ENCODE assay signal across 22 cellular contexts in genomic region chr11:133833101-133833898, GRCh38. TPM values are rescaled to one million over a fixed set of nuclear protein-coding genes. Genes with fewer than 3 reads are reported as not detected.
A peak's percentile ranks its signal among the peaks of the same experiment; 100 is the strongest.
DNase-seq lines count a peak whose midpoint lies in the region; TF ChIP-seq lines count a peak whose summit lies in the region.
"Had no signal": no experiment of that assay in that cellular context is flagged by ENCODE, and none has a peak within 500 bp of the region (broad histone marks: within the 10 kb centered on the region; RNA-seq: fewer than 3 reads in every experiment).

No MANE protein-coding gene starts in this region.

- H3K27me3 Mint-ChIP-seq in Calu3 (ENCODE audit: unreplicated experiment), result peaks cover 2% of the 10 kb centered on the region

- peaks cover 9% of the 10 kb centered on the region for H3K36me3 Mint-ChIP-seq in Calu3 (ENCODE audit: insufficient read depth, unreplicated experiment)
- H3K36me3 Mint-ChIP-seq: immature natural killer cell had no signal

- BruUV-seq in Calu3 (replicated peaks; lab: Mats Ljungman, UMichigan), result no TSS peak
- no TSS peak for BruUV-seq in OCI-LY7 (replicated peaks; lab: Mats Ljungman, UMichigan)

- H3K9me3 ChIP-seq in osteoblast (ENCODE audit: low read depth, low read length) (no peaks in the 10 kb centered on the region), OCI-LY7 (ENCODE audit: low read length) (no peaks in the 10 kb centered on the region)

- no peak overlapping the region for H3K4me3 ChIP-seq in osteoblast (ENCODE audit: insufficient read depth, low read length)
- H3K4me3 ChIP-seq in OCI-LY7 (ENCODE audit: low read depth, low read length, poor library complexity, severe bottlenecking), result no peak overlapping the region

- no peaks in the 10 kb centered on the region for H3K27me3 ChIP-seq in osteoblast (ENCODE audit: insufficient read depth, low read length)

- CTCF ChIA-PET in Calu3 (lab: Charles Lee), result no interaction called here
- CTCF ChIA-PET in OCI-LY7 (lab: Charles Lee; ENCODE audit: unreplicated experiment), result no interaction called here

- H3K4me2 ChIP-seq in osteoblast (ENCODE audit: insufficient read depth, low read length) (no peak overlapping the region), OCI-LY7 (ENCODE audit: low read length) (no peak overlapping the region)

- POLR2A ChIA-PET in OCI-LY7 (lab: Charles Lee), result no interaction called here

- H2AFZ ChIP-seq in osteoblast (ENCODE audit: low read length) (no peak overlapping the region), OCI-LY7 (ENCODE audit: low read length) (no peak overlapping the region)

- H3K36me3 ChIP-seq in osteoblast (ENCODE audit: insufficient read depth, low read length), result no peaks in the 10 kb centered on the region
- no peaks in the 10 kb centered on the region for H3K36me3 ChIP-seq in OCI-LY7 (ENCODE audit: insufficient read depth, low read length)
- H3K36me3 ChIP-seq: esophagus muscularis mucosa had no signal

- peak; percentile 9 for DNase-seq in NCI-H82 (lab: John Stamatoyannopoulos, UW)
- DNase-seq in NCI-H82 treated with DMSO at 0.1 percent for 48 hours (lab: John Stamatoyannopoulos, UW; ENCODE audit: unreplicated experiment), result no peak
- DNase-seq in Calu3, result no peak
- DNase-seq in NCI-H526 treated with DMSO at 0.1 percent for 48 hours (lab: John Stamatoyannopoulos, UW), result peak; percentile 37
- DNase-seq in osteoblast (ENCODE audit: insufficient read length, low spot score, missing footprints), result peak; percentile 71
- no peak for DNase-seq in dermis blood vessel endothelial cell
- DNase-seq in activated CD8-positive, alpha-beta memory T cell treated with anti-CD3 and anti-CD28 coated beads, Interleukin-2, amount 50 U/mL, for 4 hours, result no peak
- no peak for DNase-seq in OCI-LY7 (ENCODE audit: low spot score)
- DNase-seq: activated CD4-positive, CD25-positive, alpha-beta regulatory T cell; HFFc6; immature natural killer cell; mammary epithelial cell; NCI-H2029; SIG-M5 had no signal

- no peak overlapping the region for H3K4me3 Mint-ChIP-seq in Calu3 (ENCODE audit: low read depth, unreplicated experiment)
- H3K4me3 Mint-ChIP-seq: HFFc6; stimulated activated naive CD8-positive, alpha-beta T cell treated with anti-CD3 and anti-CD28 coated beads, Interleukin-15, Interleukin-2, amounts not matched to agents 100 ng/mL and 50 ng/mL, for 24 hours had no signal

- peak overlapping the region; percentile 25 for H3K27ac Mint-ChIP-seq in Calu3 (ENCODE audit: unreplicated experiment)
- H3K27ac Mint-ChIP-seq: HFFc6; immature natural killer cell; naive thymus-derived CD8-positive, alpha-beta T cell; progenitor cell of endocrine pancreas; stimulated activated naive CD8-positive, alpha-beta T cell treated with anti-CD3 and anti-CD28 coated beads, Interleukin-15, Interleukin-2, amounts not matched to agents 100 ng/mL and 50 ng/mL, for 24 hours had no signal

- H3K4me1 Mint-ChIP-seq in Calu3 (ENCODE audit: low read depth, unreplicated experiment), result no peaks in the 10 kb centered on the region

- H3K4me1 ChIP-seq in osteoblast (ENCODE audit: insufficient read depth, low read length) (no peaks in the 10 kb centered on the region), OCI-LY7 (ENCODE audit: insufficient read depth, low read length, poor library complexity, severe bottlenecking) (no peaks in the 10 kb centered on the region)

- H3K79me2 ChIP-seq in osteoblast (ENCODE audit: insufficient read depth, low read length), result no peaks in the 10 kb centered on the region
- no peaks in the 10 kb centered on the region for H3K79me2 ChIP-seq in OCI-LY7 (ENCODE audit: insufficient read depth, low read depth, low read length)

- H3K9me3 Mint-ChIP-seq in Calu3 (ENCODE audit: low read depth, unreplicated experiment), result no peaks in the 10 kb centered on the region
- H3K9me3 Mint-ChIP-seq: stimulated activated naive CD8-positive, alpha-beta T cell treated with anti-CD3 and anti-CD28 coated beads, Interleukin-15, Interleukin-2, amounts not matched to agents 100 ng/mL and 50 ng/mL, for 24 hours had no signal

- no peak for TF ChIP-seq CTCF in Calu3 (IDR thresholded peaks at IDR 0.05; ENCODE audit: unreplicated experiment)
- TF ChIP-seq CTCF in osteoblast (IDR thresholded peaks at IDR 0.05; ENCODE audit: extremely low read depth, low read depth, low read length), result no peak
- TF ChIP-seq CTCF in OCI-LY7 (conservative IDR thresholded peaks at IDR 0.05; ENCODE audit: low read length), result no peak

- H3K9me2 ChIP-seq in OCI-LY7 (ENCODE audit: insufficient read depth, low read length), result no peaks in the 10 kb centered on the region

- intact Hi-C loops in Calu3 (cut with micrococcal nuclease; ENCODE audit: unreplicated experiment) (no loop called here), OCI-LY7 (cut with micrococcal nuclease; ENCODE audit: unreplicated experiment) (no loop called here)

- H3K27ac ChIP-seq in osteoblast (ENCODE audit: low read depth, low read length) (no peak overlapping the region), OCI-LY7 (ENCODE audit: low read depth, low read length, poor library complexity, severe bottlenecking) (no peak overlapping the region)
- H3K27ac ChIP-seq: esophagus muscularis mucosa had no signal

- H4K20me1 ChIP-seq in osteoblast (ENCODE audit: insufficient read depth, low read length), result no peaks in the 10 kb centered on the region
- no peaks in the 10 kb centered on the region for H4K20me1 ChIP-seq in OCI-LY7 (ENCODE audit: insufficient read depth, low read length)

RNA-seq across cellular contexts. Expression of gene SPATA19, which starts 12.0 kb away (rescaled TPM):
- not detected in 2 replicates for total RNA-seq in Calu3 (2022)
- total RNA-seq in osteoblast, result not detected in 2 replicates
- total RNA-seq in dermis blood vessel endothelial cell, result not detected in 2 replicates
- total RNA-seq in OCI-LY7 (2014; rRNA removed; shearing (Covaris generic)), result not detected in 2 replicates
- total RNA-seq in OCI-LY7 (2022), result not detected in 2 replicates
- total RNA-seq: dermis microvascular lymphatic vessel endothelial cell; esophagus muscularis mucosa; glomerular endothelial cell; HFFc6; M059J; mammary epithelial cell; naive thymus-derived CD8-positive, alpha-beta T cell; progenitor cell of endocrine pancreas; T-helper 2 cell treated with Interferon-gamma antibody and Interleukin-4, amounts not matched to agents 100 ng/mL and 5 ng/mL, for 36 hours had no signal

Comparison
In these comparisons a context has a peak if more than half of its experiments do, and no peak if none do; other contexts are left out.
1. DNase-seq: peak in NCI-H82 (single experiment), NCI-H526 treated with DMSO at 0.1 percent for 48 hours (single experiment) and osteoblast (single experiment); none in NCI-H82 treated with DMSO at 0.1 percent for 48 hours (single experiment), Calu3 (single experiment), dermis blood vessel endothelial cell (single experiment), activated CD8-positive, alpha-beta memory T cell treated with anti-CD3 and anti-CD28 coated beads, Interleukin-2, amount 50 U/mL, for 4 hours (single experiment) and OCI-LY7 (single experiment).